Comparison of ENCODE assay signal across 1 cellular context in genomic region chr18:7157760-7158159, GRCh38.
TF ChIP-seq lines count a peak whose summit lies in the region.

No MANE protein-coding gene starts in this region.

TF ChIP-seq in GM23338, 12 proteins besides CTCF, POLR2A, EP300 and RAD21:
- no peak for TF ChIP-seq JUNB (IDR thresholded peaks at IDR 0.05; ENCODE audit: unreplicated experiment)
- no peak for TF ChIP-seq NANOG (IDR thresholded peaks at IDR 0.05; ENCODE audit: borderline replicate concordance)
- no peak for TF ChIP-seq ZNF114 (CRISPR knock-in tag; IDR thresholded peaks at IDR 0.05)
- no peak for TF ChIP-seq POLR2AphosphoS5 (IDR thresholded peaks at IDR 0.05; ENCODE audit: low read depth)
- TF ChIP-seq CREB1 (CRISPR knock-in tag; IDR thresholded peaks at IDR 0.05; ENCODE audit: low read depth): no peak
